ENCODE assay signal across 23 cellular contexts in genomic region chr14:65192686-65193085, GRCh38.
DNase-seq lines count a peak whose midpoint lies in the region; ATAC-seq, FAIRE-seq and TF ChIP-seq lines count a peak whose summit lies in the region.
"Had no signal": no experiment of that assay in that cellular context is flagged by ENCODE, and none has a peak within 500 bp of the region (broad histone marks: within the 10 kb centered on the region; RNA-seq: fewer than 3 reads in every experiment).

No MANE protein-coding gene starts in this region.

- H2BK12ac ChIP-seq in H1 (ENCODE audit: low read depth, low read length) = no peak overlapping the region

- H3K4me3 ChIP-seq in H1 (ENCODE audit: extremely low read depth in 1 of 4, insufficient read depth in 2 of 4, low read depth in 3 of 4, low read length in 4 of 4) (no peak overlapping the region), colonic mucosa (no peak overlapping the region)
- H3K4me3 ChIP-seq: BLaER1 treated with 17β-estradiol and CSF1 and Interleukin-3, amounts not matched to agents 10 nM and 100 nM; GM12878 had no signal

- WGBS in H1 (ENCODE audit: extremely low coverage in 1 of 2, insufficient coverage in 1 of 2, insufficient read length in 1 of 2, insufficient replicate concordance in 2 of 2, low coverage in 1 of 2, low lambda C conversion rate in 2 of 2, missing lambda C conversion rate in 1 of 2), 2 experiments = 0% methylated on average over 1 of the region's 1 CpG; no CpG with 5 or more reads in 1 of the 2 experiments

- H3K27ac Mint-ChIP-seq in activated naive CD8-positive, alpha-beta T cell treated with anti-CD3 and anti-CD28 coated beads, Interleukin-2, amount 10 ng/mL, durations not matched to agents 7 days and 5 days = peak overlapping the region; percentile 52
- H3K27ac Mint-ChIP-seq in activated naive CD8-positive, alpha-beta T cell treated with anti-CD3 and anti-CD28 coated beads, Interleukin-2, amount 50 U/mL, for 24 hours = no peak overlapping the region
- H3K27ac Mint-ChIP-seq in T-cell = no peak overlapping the region
- H3K27ac Mint-ChIP-seq: CD4-positive, alpha-beta T cell; CD8-positive, alpha-beta memory T cell had no signal

- H4K91ac ChIP-seq in H1 (replicated peaks; ENCODE audit: insufficient read length, low read length) = no peak overlapping the region

- H2BK5ac ChIP-seq in H1 (ENCODE audit: low read depth, low read length) = no peak overlapping the region

- H4K5ac ChIP-seq in H1 (ENCODE audit: insufficient read length, low read depth, low read length) = no peak overlapping the region

- H3K23ac ChIP-seq in H1 (ENCODE audit: insufficient read length) = no peak overlapping the region

- TF ChIP-seq RAD21 in H1 (IDR thresholded peaks at IDR 0.05 in 1 of 2, conservative IDR thresholded peaks at IDR 0.05 in 1 of 2; ENCODE audit: low read depth in 2 of 2, low read length in 2 of 2) = no peak

- no peaks in the 10 kb centered on the region for H3K27me3 ChIP-seq in H1 (replicated peaks in 1 of 4; ENCODE audit: control insufficient read depth in 3 of 4, extremely low read depth in 1 of 4, insufficient read depth in 3 of 4, low read length in 3 of 4)
- no peaks in the 10 kb centered on the region for H3K27me3 ChIP-seq in colonic mucosa
- H3K27me3 ChIP-seq: BE2C; BLaER1 treated with 17β-estradiol and CSF1 and Interleukin-3, amounts not matched to agents 10 nM and 100 nM had no signal

- no peaks in the 10 kb centered on the region for H3K79me2 ChIP-seq in H1 (ENCODE audit: control insufficient read depth in 1 of 2, insufficient read depth in 2 of 2, low read length in 2 of 2)

- H3K9me3 ChIP-seq in H1 (ENCODE audit: insufficient read depth in 2 of 2, low read depth in 1 of 2, low read length in 1 of 2) = no peaks in the 10 kb centered on the region
- no peaks in the 10 kb centered on the region for H3K9me3 ChIP-seq in colonic mucosa
- H3K9me3 ChIP-seq: BE2C had no signal

- no peak for DNase-seq in activated naive CD8-positive, alpha-beta T cell treated with anti-CD3 and anti-CD28 coated beads, Interleukin-2, amount 10 ng/mL, durations not matched to agents 7 days and 5 days
- DNase-seq in activated naive CD8-positive, alpha-beta T cell treated with anti-CD3 and anti-CD28 coated beads, Interleukin-2, amount 50 U/mL, for 24 hours = no peak
- DNase-seq in H1 (ENCODE audit: low read depth in 1 of 2, low spot score in 2 of 2) = no peak
- DNase-seq in urothelium cell line (ENCODE audit: low spot score) = no peak
- DNase-seq in colonic mucosa = no peak
- no peak for DNase-seq in T-cell
- DNase-seq: BE2C; CD4-positive, alpha-beta T cell; CD8-positive, alpha-beta memory T cell; DMS 273 treated with DMSO at 0.1 percent for 48 hours; DMS79; EL; GDM1; GOT3; H7; HCEC 1CT had no signal

- POLR2A ChIA-PET in activated naive CD8-positive, alpha-beta T cell treated with anti-CD3 and anti-CD28 coated beads, Interleukin-2, amount 10 ng/mL, durations not matched to agents 7 days and 5 days (lab: Charles Lee) = no interaction called here
- POLR2A ChIA-PET in H1 (lab: Charles Lee; ENCODE audit: partially characterized antibody) (no interaction called here), T-cell (lab: Charles Lee) (no interaction called here)

- H3K4me3 Mint-ChIP-seq in activated naive CD8-positive, alpha-beta T cell treated with anti-CD3 and anti-CD28 coated beads, Interleukin-2, amount 10 ng/mL, durations not matched to agents 7 days and 5 days = no peak overlapping the region
- no peak overlapping the region for H3K4me3 Mint-ChIP-seq in activated naive CD8-positive, alpha-beta T cell treated with anti-CD3 and anti-CD28 coated beads, Interleukin-2, amount 50 U/mL, for 24 hours
- no peak overlapping the region for H3K4me3 Mint-ChIP-seq in T-cell
- H3K4me3 Mint-ChIP-seq: CD14-positive monocyte; CD4-positive, alpha-beta T cell; CD8-positive, alpha-beta memory T cell had no signal

- H3K18ac ChIP-seq in H1 (ENCODE audit: extremely low read depth, low read length) = no peak overlapping the region

- H3K4ac ChIP-seq in H1 (replicated peaks; ENCODE audit: insufficient read length, low read depth, low read length) = no peak overlapping the region

- no peaks in the 10 kb centered on the region for H3K4me1 Mint-ChIP-seq in activated naive CD8-positive, alpha-beta T cell treated with anti-CD3 and anti-CD28 coated beads, Interleukin-2, amount 10 ng/mL, durations not matched to agents 7 days and 5 days
- H3K4me1 Mint-ChIP-seq in activated naive CD8-positive, alpha-beta T cell treated with anti-CD3 and anti-CD28 coated beads, Interleukin-2, amount 50 U/mL, for 24 hours = peaks cover 4% of the 10 kb centered on the region
- H3K4me1 Mint-ChIP-seq in T-cell = peaks cover 0 to 8% (median 3%) of the 10 kb centered on the region in 3 donors
- H3K4me1 Mint-ChIP-seq: CD14-positive monocyte; CD8-positive, alpha-beta memory T cell had no signal

- no peak overlapping the region for H2BK120ac ChIP-seq in H1 (replicated peaks; ENCODE audit: low read depth, low read length)

- no peak overlapping the region for H3K27ac ChIP-seq in H1 (ENCODE audit: low read depth, low read length)
- no peak overlapping the region for H3K27ac ChIP-seq in colonic mucosa
- H3K27ac ChIP-seq: 22Rv1; BLaER1 treated with 17β-estradiol and CSF1 and Interleukin-3, amounts not matched to agents 10 nM and 100 nM had no signal

- CTCF ChIA-PET in H1 (lab: Charles Lee; ENCODE audit: partially characterized antibody) (no interaction called here), T-cell (lab: Charles Lee) (no interaction called here)

- H4K20me1 ChIP-seq in H1 (replicated peaks in 1 of 2; ENCODE audit: control insufficient read depth in 1 of 2, insufficient read depth in 2 of 2, low read length in 2 of 2) = no peaks in the 10 kb centered on the region
- H4K20me1 ChIP-seq: BLaER1 treated with 17β-estradiol and CSF1 and Interleukin-3, amounts not matched to agents 10 nM and 100 nM had no signal

- H3K36me3 Mint-ChIP-seq in activated naive CD8-positive, alpha-beta T cell treated with anti-CD3 and anti-CD28 coated beads, Interleukin-2, amount 10 ng/mL, durations not matched to agents 7 days and 5 days = peaks cover 4% of the 10 kb centered on the region
- H3K36me3 Mint-ChIP-seq in activated naive CD8-positive, alpha-beta T cell treated with anti-CD3 and anti-CD28 coated beads, Interleukin-2, amount 50 U/mL, for 24 hours (ENCODE audit: low read depth) = no peaks in the 10 kb centered on the region
- no peaks in the 10 kb centered on the region for H3K36me3 Mint-ChIP-seq in T-cell
- H3K36me3 Mint-ChIP-seq: CD14-positive monocyte had no signal

- peaks cover 11% of the 10 kb centered on the region for H3K27me3 Mint-ChIP-seq in activated naive CD8-positive, alpha-beta T cell treated with anti-CD3 and anti-CD28 coated beads, Interleukin-2, amount 10 ng/mL, durations not matched to agents 7 days and 5 days
- no peaks in the 10 kb centered on the region for H3K27me3 Mint-ChIP-seq in activated naive CD8-positive, alpha-beta T cell treated with anti-CD3 and anti-CD28 coated beads, Interleukin-2, amount 50 U/mL, for 24 hours
- no peaks in the 10 kb centered on the region for H3K27me3 Mint-ChIP-seq in T-cell
- H3K27me3 Mint-ChIP-seq: CD4-positive, alpha-beta T cell had no signal

- no peak overlapping the region for H3K56ac ChIP-seq in H1 (replicated peaks; ENCODE audit: insufficient read length, low read depth, low read length)

- no peaks in the 10 kb centered on the region for H3K36me3 ChIP-seq in H1 (ENCODE audit: control insufficient read depth in 2 of 4, insufficient read depth in 4 of 4, low read length in 3 of 4)
- H3K36me3 ChIP-seq in colonic mucosa = no peaks in the 10 kb centered on the region
- H3K36me3 ChIP-seq: BE2C; BLaER1 treated with 17β-estradiol and CSF1 and Interleukin-3, amounts not matched to agents 10 nM and 100 nM had no signal

- H4K8ac ChIP-seq in H1 (ENCODE audit: extremely low read depth, insufficient read depth, low read length) = no peak overlapping the region

- TF ChIP-seq EP300 in H1 (IDR thresholded peaks at IDR 0.05; ENCODE audit: borderline replicate concordance in 1 of 2, low read depth in 2 of 2, low read length in 2 of 2) = no peak

- no peak overlapping the region for H2AK5ac ChIP-seq in H1 (ENCODE audit: low read depth, low read length)

- no peak overlapping the region for H2AFZ ChIP-seq in H1 (ENCODE audit: low read length)

- H3K9ac ChIP-seq in H1 (replicated peaks in 1 of 4; ENCODE audit: extremely low read depth in 1 of 4, low read depth in 3 of 4, low read length in 3 of 4) (no peak overlapping the region), colonic mucosa (ENCODE audit: low read depth in 2 of 2, low read length in 2 of 2) (no peak overlapping the region)
- H3K9ac ChIP-seq: BLaER1 treated with 17β-estradiol and CSF1 and Interleukin-3, amounts not matched to agents 10 nM and 100 nM had no signal

- H2BK15ac ChIP-seq in H1 (ENCODE audit: low read length) = no peak overlapping the region

- no peaks in the 10 kb centered on the region for H3K79me1 ChIP-seq in H1 (ENCODE audit: low read depth, low read length)

- FAIRE-seq in H1 (lab: Jason Lieb, UNC) (no peak), urothelium cell line (lab: Jason Lieb, UNC) (peak; percentile 35)
- FAIRE-seq: A204.1, D721Med, GM12878, GM18507 had no signal

- intact Hi-C loops in colonic mucosa (cut with DNase I) = no loop called here

- TF ChIP-seq CTCF in H1 (IDR thresholded peaks at IDR 0.05; ENCODE audit: control extremely low read depth in 1 of 3, insufficient read depth in 1 of 3, low read depth in 1 of 3, low read length in 3 of 3) (no peak), colonic mucosa (IDR thresholded peaks at IDR 0.05) (no peak)

- H3K4me1 ChIP-seq in H1 (replicated peaks in 1 of 4; ENCODE audit: control insufficient read depth in 3 of 4, insufficient read depth in 4 of 4, low read length in 3 of 4) (peaks cover 0 to 3% (median 1%) of the 10 kb centered on the region in 4 experiments; a peak in 4 of 7 replicates), colonic mucosa (no peaks in the 10 kb centered on the region)
- H3K4me1 ChIP-seq: BE2C had no signal

- peaks cover 8% of the 10 kb centered on the region for H3K9me3 Mint-ChIP-seq in activated naive CD8-positive, alpha-beta T cell treated with anti-CD3 and anti-CD28 coated beads, Interleukin-2, amount 10 ng/mL, durations not matched to agents 7 days and 5 days
- H3K9me3 Mint-ChIP-seq in activated naive CD8-positive, alpha-beta T cell treated with anti-CD3 and anti-CD28 coated beads, Interleukin-2, amount 50 U/mL, for 24 hours = no peaks in the 10 kb centered on the region
- no peaks in the 10 kb centered on the region for H3K9me3 Mint-ChIP-seq in T-cell
- H3K9me3 Mint-ChIP-seq: CD14-positive monocyte; CD4-positive, alpha-beta T cell; CD8-positive, alpha-beta memory T cell had no signal

- no peak overlapping the region for H3K14ac ChIP-seq in H1 (ENCODE audit: insufficient read length)

- no peak for TF ChIP-seq POLR2A in H1 (IDR thresholded peaks at IDR 0.05; ENCODE audit: control extremely low read depth in 1 of 2, low read depth in 2 of 2, low read length in 2 of 2)

- ATAC-seq in activated naive CD8-positive, alpha-beta T cell treated with anti-CD3 and anti-CD28 coated beads, Interleukin-2, amount 10 ng/mL, durations not matched to agents 7 days and 5 days (ENCODE audit: low read depth) = no peak
- ATAC-seq in activated naive CD8-positive, alpha-beta T cell treated with anti-CD3 and anti-CD28 coated beads, Interleukin-2, amount 50 U/mL, for 24 hours = no peak
- ATAC-seq in T-cell (replicated peaks in 1 of 4) = no peak
- ATAC-seq: GM12878 had no signal

- H3K4me2 ChIP-seq in H1 (ENCODE audit: insufficient read depth in 1 of 2, low read depth in 2 of 2, low read length in 2 of 2) = no peak overlapping the region
- H3K4me2 ChIP-seq: BLaER1 treated with 17β-estradiol and CSF1 and Interleukin-3, amounts not matched to agents 10 nM and 100 nM had no signal

- 0 out of 2 replicates have a peak overlapping the region, but pooled peaks have one; percentile 48 for H2BK20ac ChIP-seq in H1 (ENCODE audit: low read length)

- H3K23me2 ChIP-seq in H1 (ENCODE audit: low read depth, low read length) = no peaks in the 10 kb centered on the region
